8 cellular contexts compared by ENCODE assay signal in the genomic region with DNA sequence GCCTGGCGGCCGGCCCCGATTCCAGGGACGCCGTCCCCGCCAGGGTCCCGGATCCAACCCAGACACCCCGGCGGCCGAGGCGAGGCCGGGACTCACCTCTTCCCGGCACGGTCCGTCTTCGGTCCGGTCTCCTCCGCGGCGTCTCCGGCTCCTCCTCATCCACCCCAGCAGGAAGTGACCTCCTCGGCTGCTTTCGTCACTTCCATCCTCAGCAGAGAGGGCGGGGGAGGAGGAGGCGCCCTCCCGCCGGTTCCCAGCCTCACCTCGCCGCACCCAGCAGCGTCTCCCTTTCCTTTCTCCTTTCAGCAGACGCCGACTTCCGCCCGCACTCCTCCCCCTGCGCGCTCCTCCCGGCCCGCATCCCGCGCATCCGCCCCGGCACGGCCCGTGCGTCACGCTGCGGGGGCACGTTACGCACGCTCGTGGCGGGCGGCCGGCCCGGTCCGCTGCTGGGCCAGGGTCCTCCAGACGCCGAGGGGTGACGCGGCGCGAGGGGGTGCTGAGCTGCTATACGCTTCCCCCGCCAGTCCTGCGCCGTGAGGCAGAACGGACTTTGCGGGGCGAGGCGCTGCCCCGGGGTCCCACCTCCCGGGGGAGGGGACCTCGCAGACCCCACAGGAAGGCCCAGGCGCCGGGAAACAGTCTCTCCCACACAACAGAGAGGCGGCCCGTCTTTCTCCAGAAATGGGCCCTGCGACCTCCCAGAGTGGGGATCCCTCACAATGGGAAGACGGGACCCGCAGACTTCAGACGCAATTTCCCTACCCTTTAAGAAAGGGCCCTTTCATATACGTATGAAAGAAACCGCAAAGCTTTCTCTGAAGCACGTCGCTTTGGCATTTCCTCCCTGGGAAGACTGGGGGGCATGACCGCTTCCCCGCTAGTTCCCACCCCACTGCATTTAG. TPM values are rescaled to one million over a fixed set of nuclear protein-coding genes. Genes with fewer than 3 reads are reported as not detected.
A peak's percentile ranks its signal among the peaks of the same experiment; 100 is the strongest.
DNase-seq lines count a peak whose midpoint lies in the region; ATAC-seq, FAIRE-seq and TF ChIP-seq lines count a peak whose summit lies in the region.

A gene (minus strand): TSS at position 176 of the 905 bp plus-strand sequence. CDS start 2,043 bp downstream, outside the sequence.

- H3K4me3 ChIP-seq in NT2/D1 (ENCODE audit: insufficient read length, low read depth): peak within 1 kb of the TSS; percentile 96

- peaks cover 5% of the 10 kb centered on the region for H3K36me3 Mint-ChIP-seq in mesothelial cell of epicardium

- ATAC-seq in GM19468 (IDR thresholded peaks at IDR 0.05; ENCODE audit: extremely low read depth, unreplicated experiment): peak; percentile 70

- H3K9me3 ChIP-seq in NT2/D1 (ENCODE audit: insufficient read depth, low read length): no peaks in the 10 kb centered on the region

- H3K27ac Mint-ChIP-seq in mesothelial cell of epicardium: peak within 1 kb of the TSS; percentile 99

- peak within 1 kb of the TSS; percentile 96 for H3K9ac ChIP-seq in NT2/D1 (ENCODE audit: insufficient read length, low read depth)

- H3K27me3 ChIP-seq in NT2/D1 (ENCODE audit: insufficient read depth, insufficient read length): no peaks in the 10 kb centered on the region

- TF ChIP-seq CTCF in mesothelial cell of epicardium (IDR thresholded peaks at IDR 0.05; ENCODE audit: unreplicated experiment): no peak

- peak; percentile 41 for FAIRE-seq in endometrium (lab: Jason Lieb, UNC)

- peaks cover 8% of the 10 kb centered on the region for H3K4me1 ChIP-seq in NT2/D1 (ENCODE audit: insufficient read depth, insufficient read length)

- peaks cover 84% of the 10 kb centered on the region for H3K4me1 Mint-ChIP-seq in mesothelial cell of epicardium

- H3K36me3 ChIP-seq in NT2/D1 (ENCODE audit: insufficient read depth, insufficient read length, low read length): peaks cover 31% of the 10 kb centered on the region

- no peaks in the 10 kb centered on the region for H3K27me3 Mint-ChIP-seq in mesothelial cell of epicardium (ENCODE audit: low read depth)

- DNase-seq in CMK (ENCODE audit: low read depth): peak; percentile 82
- peak; percentile 89 for DNase-seq in HT-29 (ENCODE audit: low spot score)
- DNase-seq in NT2/D1 (ENCODE audit: low read depth, low spot score): peak; percentile 93
- DNase-seq in activated CD8-positive, alpha-beta memory T cell treated with anti-CD3 and anti-CD28 coated beads, Interleukin-2, amount 50 U/mL, for 1 hour (ENCODE audit: extremely low read depth): peak; percentile 72
- peak; percentile 80 to 90 for DNase-seq in mesothelial cell of epicardium (ENCODE audit: low spot score in 2 of 2, unreplicated experiment in 2 of 2)
- peak; percentile 68 to 74 for DNase-seq in stimulated activated CD8-positive, alpha-beta memory T cell treated with anti-CD3 and anti-CD28 coated beads, Interleukin-15, amount 100 ng/mL, for 4 hours (ENCODE audit: low read depth in 2 of 2)

- peak within 1 kb of the TSS; percentile 97 for H3K4me3 Mint-ChIP-seq in mesothelial cell of epicardium

- no peaks in the 10 kb centered on the region for H3K9me3 Mint-ChIP-seq in mesothelial cell of epicardium

RNA-seq across cellular contexts. Expression of the gene that starts here (rescaled TPM):
- total RNA-seq in HT-29 (2014; rRNA removed; shearing (Covaris generic)): 8.9 and 9.5 TPM in 2 replicates
- total RNA-seq in mesothelial cell of epicardium: 57.8 to 61.7 TPM (median 60.6 TPM) in 3 replicates

Comparison
In these comparisons a context has a peak if more than half of its experiments do, and no peak if none do; other contexts are left out.
1. Peak in every context shown above with its lines: DNase-seq, ATAC-seq and H3K4me3 ChIP-seq.